In the genomic region with DNA sequence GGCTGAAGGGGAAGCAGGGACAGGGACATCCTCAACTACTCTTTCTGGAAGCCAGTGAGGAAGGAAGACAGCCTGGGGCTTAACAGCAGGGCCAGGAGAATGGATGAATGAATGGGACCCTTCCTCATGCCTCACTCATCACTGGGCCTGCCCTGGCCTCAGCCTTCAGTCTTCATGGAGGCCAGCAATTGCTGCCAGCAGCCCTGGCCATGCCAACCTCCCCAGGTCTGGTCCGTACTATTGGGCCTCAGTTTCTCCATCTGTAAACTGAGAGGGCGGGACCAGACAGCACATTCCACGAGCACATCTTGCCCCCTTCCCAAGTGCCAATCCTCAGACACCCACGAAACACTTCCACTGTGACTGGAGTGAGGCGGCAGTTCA, we compare ENCODE assay signal across 10 cellular contexts. TPM values are rescaled to one million over a fixed set of nuclear protein-coding genes. Genes with fewer than 3 reads are reported as not detected.
DNase-seq lines count a peak whose midpoint lies in the region; ATAC-seq and TF ChIP-seq lines count a peak whose summit lies in the region.
"Had no signal": no experiment of that assay in that cellular context is flagged by ENCODE, and none has a peak within 500 bp of the region (broad histone marks: within the 10 kb centered on the region; RNA-seq: fewer than 3 reads in every experiment).

No MANE protein-coding gene starts in this region.

- CTCF ChIA-PET in activated naive CD4-positive, alpha-beta T cell treated with anti-CD3 and anti-CD28 coated beads, Interleukin-2, amount 10 ng/mL, durations not matched to agents 7 days and 5 days (lab: Charles Lee): interaction anchor here (2.6 kb wide), 1 partner anchor 22 kb away, joined by 19 read pairs; no protein-coding TSS in a partner anchor

- peak overlapping the region; percentile 60 for H3K4me3 Mint-ChIP-seq in activated naive CD4-positive, alpha-beta T cell treated with anti-CD3 and anti-CD28 coated beads, Interleukin-2, amount 10 ng/mL, durations not matched to agents 7 days and 5 days
- peak overlapping the region; percentile 65 to 78 (median 67) for H3K4me3 Mint-ChIP-seq in brain

- peaks cover 79% of the 10 kb centered on the region for H3K4me1 Mint-ChIP-seq in activated naive CD4-positive, alpha-beta T cell treated with anti-CD3 and anti-CD28 coated beads, Interleukin-2, amount 10 ng/mL, durations not matched to agents 7 days and 5 days
- peaks cover 78% of the 10 kb centered on the region for H3K4me1 Mint-ChIP-seq in brain

- peak overlapping the region; percentile 81 for H3K27ac ChIP-seq in muscle layer of colon (ENCODE audit: low read depth, low read length)
- H3K27ac ChIP-seq in tibial artery: peak overlapping the region; percentile 79 to 82

- H3K4me3 ChIP-seq in muscle layer of colon (ENCODE audit: low read depth in 1 of 2, low read length in 2 of 2): no peak overlapping the region
- no peak overlapping the region for H3K4me3 ChIP-seq in tibial artery

- H3K27me3 Mint-ChIP-seq in activated naive CD4-positive, alpha-beta T cell treated with anti-CD3 and anti-CD28 coated beads, Interleukin-2, amount 10 ng/mL, durations not matched to agents 7 days and 5 days: no peaks in the 10 kb centered on the region
- H3K27me3 Mint-ChIP-seq in brain: no peaks in the 10 kb centered on the region

- H3K9me3 ChIP-seq in muscle layer of colon (ENCODE audit: low read length) (no peaks in the 10 kb centered on the region), tibial artery (no peaks in the 10 kb centered on the region)

- intact Hi-C loops in tibial artery (cut with DNase I; ENCODE audit: low total_unique reads): no loop called here

- H3K9me3 Mint-ChIP-seq in activated naive CD4-positive, alpha-beta T cell treated with anti-CD3 and anti-CD28 coated beads, Interleukin-2, amount 10 ng/mL, durations not matched to agents 7 days and 5 days: no peaks in the 10 kb centered on the region
- H3K9me3 Mint-ChIP-seq in brain: no peaks in the 10 kb centered on the region

- H3K36me3 ChIP-seq in muscle layer of colon (ENCODE audit: insufficient read depth, low read length): no peaks in the 10 kb centered on the region
- no peaks in the 10 kb centered on the region for H3K36me3 ChIP-seq in tibial artery

- peaks cover 10% of the 10 kb centered on the region for H3K36me3 Mint-ChIP-seq in activated naive CD4-positive, alpha-beta T cell treated with anti-CD3 and anti-CD28 coated beads, Interleukin-2, amount 10 ng/mL, durations not matched to agents 7 days and 5 days
- no peaks in the 10 kb centered on the region for H3K36me3 Mint-ChIP-seq in brain

- H3K4me1 ChIP-seq in muscle layer of colon (ENCODE audit: insufficient read depth, low read length) (peaks cover 48% of the 10 kb centered on the region), tibial artery (peaks cover 0 to 76% (median 48%) of the 10 kb centered on the region in 4 donors)

- peak overlapping the region; percentile 91 for H3K27ac Mint-ChIP-seq in activated naive CD4-positive, alpha-beta T cell treated with anti-CD3 and anti-CD28 coated beads, Interleukin-2, amount 10 ng/mL, durations not matched to agents 7 days and 5 days
- H3K27ac Mint-ChIP-seq in brain: peak overlapping the region; percentile 66 to 89 (median 71)

- ATAC-seq in HG03442 (IDR thresholded peaks at IDR 0.05; ENCODE audit: unreplicated experiment) (no peak), GM21737 (IDR thresholded peaks at IDR 0.05; ENCODE audit: unreplicated experiment) (no peak)

- H3K27me3 ChIP-seq in muscle layer of colon (ENCODE audit: control insufficient read depth in 1 of 2, insufficient read depth in 2 of 2, low read length in 2 of 2): no peaks in the 10 kb centered on the region
- H3K27me3 ChIP-seq in tibial artery: no peaks in the 10 kb centered on the region

- no peak overlapping the region for H3K9ac ChIP-seq in muscle layer of colon (ENCODE audit: low read length)

- TF ChIP-seq CTCF in brain (conservative IDR thresholded peaks at IDR 0.05): no peak
- TF ChIP-seq CTCF in tibial artery (IDR thresholded peaks at IDR 0.05): no peak

- DNase-seq in activated naive CD4-positive, alpha-beta T cell treated with anti-CD3 and anti-CD28 coated beads, Interleukin-2, amount 10 ng/mL, durations not matched to agents 7 days and 5 days: no peak
- no peak for DNase-seq in activated naive CD4-positive, alpha-beta T cell treated with Interleukin-2 at 50 U/mL for 16 hours
- DNase-seq in tibial artery (no peak), RPMI8226 (no peak)
- DNase-seq: NCI-H526; stimulated activated CD4-positive, alpha-beta T cell treated with anti-CD3 and anti-CD28 coated beads, Interleukin-2, amount 100 ng/mL, for 48 hours had no signal

RNA-seq across cellular contexts. Expression of a gene that starts 1.1 kb away (rescaled TPM):
- polyA plus RNA-seq in brain (ENCODE audit: insufficient read depth, low read depth, low replicate concordance): 168 TPM

RNA-seq across cellular contexts. Expression of a gene that starts 41.6 kb away (rescaled TPM):
- polyA plus RNA-seq in brain (ENCODE audit: insufficient read depth, low read depth, low replicate concordance): 6.6 TPM
